In the genomic region with DNA sequence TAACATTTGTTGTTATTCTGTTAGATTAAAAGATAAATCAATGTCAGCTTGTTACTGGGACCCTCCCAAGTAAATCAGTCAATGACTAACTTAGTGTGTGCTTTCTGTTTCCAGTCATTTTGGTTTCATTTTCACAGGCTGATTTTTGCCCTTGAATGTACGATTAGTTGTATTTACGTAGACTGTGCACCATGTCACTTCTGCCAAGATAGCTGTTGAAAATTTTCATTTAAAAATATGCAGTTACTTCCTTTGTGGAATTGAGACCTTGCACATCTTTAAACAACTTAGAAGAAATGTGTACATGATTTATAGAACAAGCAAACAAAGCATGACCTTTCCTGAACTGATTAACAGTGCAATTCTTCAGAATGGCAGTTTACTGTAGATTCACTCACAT, we compare ENCODE assay signal across 10 cellular contexts.
DNase-seq lines count a peak whose midpoint lies in the region; ATAC-seq and TF ChIP-seq lines count a peak whose summit lies in the region.
"Had no signal": no experiment of that assay in that cellular context is flagged by ENCODE, and none has a peak within 500 bp of the region (broad histone marks: within the 10 kb centered on the region; RNA-seq: fewer than 3 reads in every experiment).

No MANE protein-coding gene starts in this region.

- no peak overlapping the region for H3K4me3 Mint-ChIP-seq in activated CD8-positive, alpha-beta memory T cell treated with anti-CD3 and anti-CD28 coated beads, Interleukin-2, amount 10 ng/mL, durations not matched to agents 7 days and 5 days
- H3K4me3 Mint-ChIP-seq: activated naive CD8-positive, alpha-beta T cell had no signal

- H3K27me3 Mint-ChIP-seq in activated CD8-positive, alpha-beta memory T cell treated with anti-CD3 and anti-CD28 coated beads, Interleukin-2, amount 10 ng/mL, durations not matched to agents 7 days and 5 days = peaks cover 5% of the 10 kb centered on the region
- H3K27me3 Mint-ChIP-seq: activated naive CD8-positive, alpha-beta T cell had no signal

- peaks cover 4% of the 10 kb centered on the region for H3K4me1 Mint-ChIP-seq in activated CD8-positive, alpha-beta memory T cell treated with anti-CD3 and anti-CD28 coated beads, Interleukin-2, amount 10 ng/mL, durations not matched to agents 7 days and 5 days

- H3K36me3 Mint-ChIP-seq in activated CD8-positive, alpha-beta memory T cell treated with anti-CD3 and anti-CD28 coated beads, Interleukin-2, amount 10 ng/mL, durations not matched to agents 7 days and 5 days = no peaks in the 10 kb centered on the region
- H3K36me3 Mint-ChIP-seq: activated naive CD8-positive, alpha-beta T cell had no signal

- H3K9me3 ChIP-seq in left ventricle myocardium inferior (replicated peaks) (no peaks in the 10 kb centered on the region), upper lobe of right lung (no peaks in the 10 kb centered on the region)

- H3K27ac ChIP-seq in left ventricle myocardium inferior (replicated peaks) (peak overlapping the region; percentile 42), upper lobe of right lung (no peak overlapping the region)
- H3K27ac ChIP-seq: KMS-11 had no signal

- H3K4me1 ChIP-seq in left ventricle myocardium inferior (peaks cover 38% of the 10 kb centered on the region), upper lobe of right lung (peaks cover 15% of the 10 kb centered on the region)

- H3K27ac Mint-ChIP-seq in activated CD8-positive, alpha-beta memory T cell treated with anti-CD3 and anti-CD28 coated beads, Interleukin-2, amount 10 ng/mL, durations not matched to agents 7 days and 5 days = no peak overlapping the region
- H3K27ac Mint-ChIP-seq: activated naive CD8-positive, alpha-beta T cell had no signal

- CTCF ChIA-PET in activated CD8-positive, alpha-beta memory T cell treated with anti-CD3 and anti-CD28 coated beads, Interleukin-2, amount 10 ng/mL, durations not matched to agents 7 days and 5 days (lab: Charles Lee) = no interaction called here

- H3K36me3 ChIP-seq in left ventricle myocardium inferior (no peaks in the 10 kb centered on the region), upper lobe of right lung (no peaks in the 10 kb centered on the region)

- ATAC-seq in Right ventricle myocardium inferior (no peak), HG03432 (IDR thresholded peaks at IDR 0.05; ENCODE audit: unreplicated experiment) (peak; percentile 90), upper lobe of right lung (no peak)
- ATAC-seq in activated CD8-positive, alpha-beta memory T cell treated with anti-CD3 and anti-CD28 coated beads, Interleukin-2, amount 10 ng/mL, durations not matched to agents 7 days and 5 days = no peak

- no peak for DNase-seq in left ventricle myocardium inferior
- DNase-seq in Right ventricle myocardium inferior (ENCODE audit: missing footprints) = no peak
- peak; percentile 84 for DNase-seq in fibroblast of gingiva (ENCODE audit: low read depth)
- no peak for DNase-seq in upper lobe of right lung
- no peak for DNase-seq in activated CD4-positive, CD25-positive, alpha-beta regulatory T cell treated with anti-CD3 and anti-CD28 coated beads, Interleukin-2, amount 50 U/mL, for 72 hours
- no peak for DNase-seq in SIG-M5 (lab: John Stamatoyannopoulos, UW)
- no peak for DNase-seq in activated CD8-positive, alpha-beta memory T cell treated with anti-CD3 and anti-CD28 coated beads, Interleukin-2, amount 10 ng/mL, durations not matched to agents 7 days and 5 days

- intact Hi-C loops in left ventricle myocardium inferior (cut with micrococcal nuclease) (no loop called here), Right ventricle myocardium inferior (cut with DNase I) (no loop called here), upper lobe of right lung (cut with DNase I) (no loop called here)

- peak overlapping the region; percentile 24 for H3K4me3 ChIP-seq in left ventricle myocardium inferior
- peak overlapping the region; percentile 10 for H3K4me3 ChIP-seq in upper lobe of right lung

- peaks cover 4% of the 10 kb centered on the region for H3K9me3 Mint-ChIP-seq in activated CD8-positive, alpha-beta memory T cell treated with anti-CD3 and anti-CD28 coated beads, Interleukin-2, amount 10 ng/mL, durations not matched to agents 7 days and 5 days (ENCODE audit: low read depth)

- H3K27me3 ChIP-seq in left ventricle myocardium inferior (ENCODE audit: low read depth) (no peaks in the 10 kb centered on the region), upper lobe of right lung (no peaks in the 10 kb centered on the region)

- no peak for TF ChIP-seq CTCF in left ventricle myocardium inferior (IDR thresholded peaks at IDR 0.05; ENCODE audit: borderline replicate concordance)
- no peak for TF ChIP-seq CTCF in upper lobe of right lung (IDR thresholded peaks at IDR 0.05)
